ENCODE assay signal across 17 cellular contexts in genomic region chr4:8336412-8337075, GRCh38.
DNase-seq lines count a peak whose midpoint lies in the region; ATAC-seq, FAIRE-seq and TF ChIP-seq lines count a peak whose summit lies in the region.
"Had no signal": no experiment of that assay in that cellular context is flagged by ENCODE, and none has a peak within 500 bp of the region (broad histone marks: within the 10 kb centered on the region; RNA-seq: fewer than 3 reads in every experiment).

No MANE protein-coding gene starts in this region.

- no peak for ATAC-seq in gastrocnemius medialis
- no peak for ATAC-seq in GM18858 (IDR thresholded peaks at IDR 0.05; ENCODE audit: unreplicated experiment)
- ATAC-seq: HepG2, Panc1, T-helper 17 cell had no signal

- no peak overlapping the region for H3K4ac ChIP-seq in mesenchymal stem cell (ENCODE audit: low read depth in 1 of 2, low read length in 2 of 2)

- H2BK15ac ChIP-seq in mesenchymal stem cell (ENCODE audit: low read depth, poor library complexity, severe bottlenecking) = no peak overlapping the region

- H3K27ac ChIP-seq in mammary epithelial cell (ENCODE audit: insufficient read depth, low read depth, low read length) (peak overlapping the region; percentile 75), mesenchymal stem cell (ENCODE audit: low read length, poor library complexity, severe bottlenecking) (no peak overlapping the region), gastrocnemius medialis (no peak overlapping the region)
- H3K27ac ChIP-seq: BLaER1 treated with 17β-estradiol and CSF1 and Interleukin-3, amounts not matched to agents 10 nM and 100 nM; testis had no signal

- H2AK5ac ChIP-seq in mesenchymal stem cell (ENCODE audit: low read length, severe bottlenecking) = no peak overlapping the region

- H3K23ac ChIP-seq in mesenchymal stem cell (ENCODE audit: low read length in 2 of 2) = no peak overlapping the region

- DNase-seq in H54 (ENCODE audit: insufficient read length, low spot score) (peak; percentile 18), MG63 (peak; percentile 47), mammary epithelial cell (peak; percentile 95), mesenchymal stem cell (peak; percentile 10), gastrocnemius medialis (no peak), GM03348 (ENCODE audit: low spot score) (no peak)
- DNase-seq: activated CD4-positive, alpha-beta T cell treated with anti-CD3 and anti-CD28 coated beads, Interleukin-2, amount 10 ng/mL, durations not matched to agents 7 days and 5 days; amygdala; DND-41; NCI-H1436; NCI-H446; T-helper 17 cell; testis had no signal

- H3K14ac ChIP-seq in mesenchymal stem cell (ENCODE audit: low read length in 2 of 2) = no peak overlapping the region

- intact Hi-C loops in mammary epithelial cell (cut with micrococcal nuclease) = loop anchor here (1.0 kb wide), 1 partner anchor 12 kb away; no protein-coding TSS in a partner anchor
- intact Hi-C loops in gastrocnemius medialis (cut with DNase I; ENCODE audit: low total_unique reads) = no loop called here

- no peaks in the 10 kb centered on the region for H4K20me1 ChIP-seq in mammary epithelial cell (ENCODE audit: insufficient read depth, low read length)
- H4K20me1 ChIP-seq: BLaER1 treated with 17β-estradiol and CSF1 and Interleukin-3, amounts not matched to agents 10 nM and 100 nM had no signal

- no peak for FAIRE-seq in H54 (lab: Jason Lieb, UNC)
- FAIRE-seq: HepG2 had no signal

- no peak overlapping the region for H4K8ac ChIP-seq in mesenchymal stem cell (ENCODE audit: low read length)

- no peak overlapping the region for H2BK12ac ChIP-seq in mesenchymal stem cell (ENCODE audit: low read length in 2 of 2)

- H2AFZ ChIP-seq in mammary epithelial cell (ENCODE audit: low read depth, low read length) (peak overlapping the region; percentile 58), mesenchymal stem cell (ENCODE audit: low read depth, low read length) (no peak overlapping the region)

- H3K4me3 ChIP-seq in MG63 (no peak overlapping the region), mammary epithelial cell (replicated peaks in 1 of 3; ENCODE audit: insufficient read depth in 1 of 3, low read depth in 2 of 3, low read length in 3 of 3) (peak overlapping the region in 2 of 3 experiments; percentile 25 to 43), mesenchymal stem cell (ENCODE audit: insufficient read depth in 1 of 2, low read depth in 1 of 2, low read length in 2 of 2) (no peak overlapping the region), gastrocnemius medialis (no peak overlapping the region)
- H3K4me3 ChIP-seq: BLaER1 treated with 17β-estradiol and CSF1 and Interleukin-3, amounts not matched to agents 10 nM and 100 nM; testis had no signal

- H3K4me1 ChIP-seq in mammary epithelial cell (ENCODE audit: insufficient read depth, low read length) (peaks cover 34% of the 10 kb centered on the region), mesenchymal stem cell (ENCODE audit: control insufficient read depth, insufficient read depth, low read depth, low read length) (peaks cover 7% of the 10 kb centered on the region), gastrocnemius medialis (peaks cover 21% of the 10 kb centered on the region in 2 donors)

- 9% methylated on average over 7 of the region's 7 CpGs for WGBS in mammary epithelial cell (ENCODE audit: low coverage, missing lambda C conversion rate)
- 71% methylated on average over 5 of the region's 7 CpGs for WGBS in mesenchymal stem cell

- CTCF ChIA-PET in mammary epithelial cell (lab: Charles Lee; ENCODE audit: low non-redundant PET) = no interaction called here

- H3K27me3 ChIP-seq in MG63 (no peaks in the 10 kb centered on the region), mammary epithelial cell (ENCODE audit: insufficient read depth, low read length) (no peaks in the 10 kb centered on the region), mesenchymal stem cell (ENCODE audit: control insufficient read depth in 1 of 2, insufficient read depth in 1 of 2, low read length in 2 of 2) (peaks cover 0 to 13% of the 10 kb centered on the region in 2 experiments), gastrocnemius medialis (no peaks in the 10 kb centered on the region)
- H3K27me3 ChIP-seq: testis had no signal

- H3K36me3 ChIP-seq in MG63 (no peaks in the 10 kb centered on the region), mammary epithelial cell (ENCODE audit: insufficient read depth, low read length) (no peaks in the 10 kb centered on the region), mesenchymal stem cell (ENCODE audit: control insufficient read depth in 1 of 2, insufficient read depth in 2 of 2, low read depth in 1 of 2, low read length in 2 of 2) (no peaks in the 10 kb centered on the region), gastrocnemius medialis (no peaks in the 10 kb centered on the region)
- H3K36me3 ChIP-seq: BLaER1 treated with 17β-estradiol and CSF1 and Interleukin-3, amounts not matched to agents 10 nM and 100 nM had no signal

- no peaks in the 10 kb centered on the region for H3K79me1 ChIP-seq in mesenchymal stem cell (replicated peaks; ENCODE audit: low read length, poor library complexity, severe bottlenecking)

- 0 out of 2 replicates have a peak, but pooled peaks have one; percentile 4 for TF ChIP-seq POLR2A in H54 (IDR thresholded peaks at IDR 0.05; ENCODE audit: low read depth, low read length)
- TF ChIP-seq POLR2A in gastrocnemius medialis (IDR thresholded peaks at IDR 0.05) = no peak

- H3K79me2 ChIP-seq in mammary epithelial cell (ENCODE audit: insufficient read depth, low read length) = no peaks in the 10 kb centered on the region

- no peak for TF ChIP-seq CTCF in mammary epithelial cell (conservative IDR thresholded peaks at IDR 0.05 in 1 of 2, IDR thresholded peaks at IDR 0.05 in 1 of 2; ENCODE audit: extremely low read depth in 1 of 2, insufficient read depth in 1 of 2, low read depth in 1 of 2, low read length in 2 of 2)
- no peak for TF ChIP-seq CTCF in gastrocnemius medialis (IDR thresholded peaks at IDR 0.05 in 4 of 5, conservative IDR thresholded peaks at IDR 0.05 in 1 of 5)

- H3K18ac ChIP-seq in mesenchymal stem cell (ENCODE audit: low read depth in 1 of 2, low read length in 2 of 2) = no peak overlapping the region

- no peak overlapping the region for H2BK120ac ChIP-seq in mesenchymal stem cell (ENCODE audit: low read depth, low read length)

- no peak overlapping the region for H2BK5ac ChIP-seq in mesenchymal stem cell (ENCODE audit: low read depth, low read length, poor library complexity, severe bottlenecking)

- dilution Hi-C loops in mammary epithelial cell (cut with HindIII; ENCODE audit: low sequenced_read_pairs) = no loop called here

- no TSS peak for BruUV-seq in mammary epithelial cell (replicated peaks; lab: Mats Ljungman, UMichigan)

- H3K9ac ChIP-seq in mammary epithelial cell (ENCODE audit: insufficient read depth, low read length) (no peak overlapping the region), mesenchymal stem cell (ENCODE audit: low read length) (no peak overlapping the region)
- H3K9ac ChIP-seq: BLaER1 treated with 17β-estradiol and CSF1 and Interleukin-3, amounts not matched to agents 10 nM and 100 nM had no signal

- no peak overlapping the region for H4K91ac ChIP-seq in mesenchymal stem cell (ENCODE audit: low read length)

- H3K4me2 ChIP-seq in mammary epithelial cell (ENCODE audit: insufficient read depth, low read depth, low read length) (peak overlapping the region; percentile 92), mesenchymal stem cell (ENCODE audit: low read length, poor library complexity, severe bottlenecking) (no peak overlapping the region)

- H3K9me3 ChIP-seq in MG63 (no peaks in the 10 kb centered on the region), mammary epithelial cell (replicated peaks; ENCODE audit: insufficient read depth, low read length) (no peaks in the 10 kb centered on the region), mesenchymal stem cell (ENCODE audit: control insufficient read depth, low read length) (peaks cover 16% of the 10 kb centered on the region), gastrocnemius medialis (no peaks in the 10 kb centered on the region)
- H3K9me3 ChIP-seq: testis had no signal

- in situ Hi-C loops in mammary epithelial cell (cut with MboI; ENCODE audit: low sequenced_read_pairs in 2 of 2) = loop anchor here in 1 of 2 donors (10.0 kb wide), 1 partner anchor 68 kb away; no protein-coding TSS in a partner anchor
- in situ Hi-C loops in gastrocnemius medialis (cut with MboI; ENCODE audit: low sequenced_read_pairs in 4 of 4) = no loop called here

Comparison
In these comparisons a context has a peak if more than half of its experiments do, and no peak if none do; other contexts are left out.
1. DNase-seq: peak in H54 (single experiment), MG63 (single experiment), mammary epithelial cell (single experiment) and mesenchymal stem cell (single experiment); none in gastrocnemius medialis (0 of 2) and GM03348 (single experiment).
2. H3K4me3 ChIP-seq: peak in mammary epithelial cell (2 of 3); none in MG63 (single experiment), mesenchymal stem cell (0 of 2) and gastrocnemius medialis (0 of 4).